Comparison of ENCODE assay signal across 14 cellular contexts in the genomic region with DNA sequence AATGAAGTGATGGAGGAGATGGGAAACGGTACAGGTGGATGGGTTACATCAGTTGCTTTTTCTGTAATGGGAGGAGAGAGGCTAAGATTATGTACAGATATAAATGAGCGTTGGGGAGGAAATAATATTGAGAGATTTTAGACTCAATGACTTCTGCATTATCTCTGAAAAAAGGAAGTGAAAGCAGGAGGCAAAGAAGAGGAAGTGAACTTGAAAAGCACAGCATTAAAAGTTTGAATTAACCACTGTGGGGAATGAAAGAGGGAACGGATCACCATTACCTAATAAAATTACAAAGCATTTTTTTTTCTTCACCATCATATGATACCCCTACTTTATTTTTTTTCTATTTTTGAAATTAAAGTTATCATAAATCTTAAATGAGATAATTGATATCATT.
DNase-seq lines count a peak whose midpoint lies in the region; ATAC-seq lines count a peak whose summit lies in the region.
"Had no signal": no experiment of that assay in that cellular context is flagged by ENCODE, and none has a peak within 500 bp of the region (broad histone marks: within the 10 kb centered on the region; RNA-seq: fewer than 3 reads in every experiment).

No MANE protein-coding gene starts in this region.

- no peaks in the 10 kb centered on the region for H3K27me3 Mint-ChIP-seq in CD4-positive, alpha-beta memory T cell
- H3K27me3 Mint-ChIP-seq: activated naive CD8-positive, alpha-beta T cell treated with anti-CD3 and anti-CD28 coated beads, Interleukin-2, amount 10 ng/mL, durations not matched to agents 7 days and 5 days had no signal

- peaks cover 0 to 3% (median 0%) of the 10 kb centered on the region in 8 donors for H3K9me3 Mint-ChIP-seq in CD4-positive, alpha-beta memory T cell
- H3K9me3 Mint-ChIP-seq: activated naive CD8-positive, alpha-beta T cell treated with anti-CD3 and anti-CD28 coated beads, Interleukin-2, amount 10 ng/mL, durations not matched to agents 7 days and 5 days had no signal

- no peaks in the 10 kb centered on the region for H3K4me1 ChIP-seq in CD4-positive, alpha-beta memory T cell (ENCODE audit: insufficient read depth, low read length)

- no peak overlapping the region for H3K27ac Mint-ChIP-seq in CD4-positive, alpha-beta memory T cell
- H3K27ac Mint-ChIP-seq: activated naive CD8-positive, alpha-beta T cell treated with anti-CD3 and anti-CD28 coated beads, Interleukin-2, amount 10 ng/mL, durations not matched to agents 7 days and 5 days had no signal

- DNase-seq in AML-193 (lab: John Stamatoyannopoulos, UW), result peak; percentile 0 to 29
- peak; percentile 79 for DNase-seq in KBM-7
- DNase-seq in hippocampal formation (lab: John Stamatoyannopoulos, UW), result no peak
- no peak for DNase-seq in activated effector memory CD4-positive, alpha-beta T cell treated with Interleukin-2 at 50 U/mL for 16 hours
- DNase-seq in GM03348 (ENCODE audit: low spot score), result no peak
- DNase-seq in CD4-positive, alpha-beta memory T cell, result no peak
- DNase-seq: activated CD4-positive, alpha-beta T cell treated with anti-CD3 and anti-CD28 coated beads for 48 hours; activated naive CD8-positive, alpha-beta T cell treated with anti-CD3 and anti-CD28 coated beads, Interleukin-2, amount 10 ng/mL, durations not matched to agents 7 days and 5 days; DMS79 treated with DMSO at 0.1 percent for 48 hours; NCI-H1417 treated with DMSO at 0.1 percent for 48 hours had no signal

- in situ Hi-C loops in KBM-7 (cut with MboI; ENCODE audit: low pct_unique_long_range_greater_than_20kb, low sequenced_read_pairs), result no loop called here

- CTCF ChIA-PET in CD4-positive, alpha-beta memory T cell (lab: Charles Lee; ENCODE audit: partially characterized antibody), result no interaction called here

- no peaks in the 10 kb centered on the region for H3K36me3 ChIP-seq in CD4-positive, alpha-beta memory T cell (ENCODE audit: insufficient read depth, low read length)

- intact Hi-C loops in CD4-positive, alpha-beta memory T cell (cut with micrococcal nuclease), result no loop called here

- no peaks in the 10 kb centered on the region for H3K9me3 ChIP-seq in CD4-positive, alpha-beta memory T cell (ENCODE audit: control insufficient read depth in 1 of 2, low read length in 2 of 2)

- H3K4me3 ChIP-seq in CD4-positive, alpha-beta memory T cell (ENCODE audit: low read length in 2 of 2), result no peak overlapping the region

- H3K4me3 Mint-ChIP-seq in CD4-positive, alpha-beta memory T cell, result no peak overlapping the region
- H3K4me3 Mint-ChIP-seq: activated naive CD8-positive, alpha-beta T cell treated with anti-CD3 and anti-CD28 coated beads, Interleukin-2, amount 10 ng/mL, durations not matched to agents 7 days and 5 days had no signal

- H3K27me3 ChIP-seq in CD4-positive, alpha-beta memory T cell (ENCODE audit: insufficient read depth, low read length), result no peaks in the 10 kb centered on the region

- H3K27ac ChIP-seq in CD4-positive, alpha-beta memory T cell (ENCODE audit: low read depth, low read length), result no peak overlapping the region
- H3K27ac ChIP-seq: 22Rv1 had no signal

- ATAC-seq in GM19372 (IDR thresholded peaks at IDR 0.05; ENCODE audit: low read depth, unreplicated experiment), result peak; percentile 90
- peak; percentile 93 for ATAC-seq in HG02852 (IDR thresholded peaks at IDR 0.05; ENCODE audit: unreplicated experiment)
- ATAC-seq: sciatic nerve had no signal

- H3K36me3 Mint-ChIP-seq in CD4-positive, alpha-beta memory T cell, result no peaks in the 10 kb centered on the region
- H3K36me3 Mint-ChIP-seq: activated naive CD8-positive, alpha-beta T cell treated with anti-CD3 and anti-CD28 coated beads, Interleukin-2, amount 10 ng/mL, durations not matched to agents 7 days and 5 days had no signal

- POLR2A ChIA-PET in CD4-positive, alpha-beta memory T cell (lab: Charles Lee; ENCODE audit: partially characterized antibody), result no interaction called here

- peaks cover 0 to 5% (median 0%) of the 10 kb centered on the region in 4 donors for H3K4me1 Mint-ChIP-seq in CD4-positive, alpha-beta memory T cell
- H3K4me1 Mint-ChIP-seq: activated naive CD8-positive, alpha-beta T cell treated with anti-CD3 and anti-CD28 coated beads, Interleukin-2, amount 10 ng/mL, durations not matched to agents 7 days and 5 days had no signal

Comparison
In these comparisons a context has a peak if more than half of its experiments do, and no peak if none do; other contexts are left out.
1. DNase-seq: peak in AML-193 (2 of 2) and KBM-7 (single experiment); none in hippocampal formation (0 of 2), activated effector memory CD4-positive, alpha-beta T cell treated with Interleukin-2 at 50 U/mL for 16 hours (single experiment), GM03348 (single experiment) and CD4-positive, alpha-beta memory T cell (0 of 5).